1 cellular context compared by ENCODE assay signal in genomic region chr3:4765212-4765611, GRCh38.
TF ChIP-seq lines count a peak whose summit lies in the region.

No MANE protein-coding gene starts in this region.

TF ChIP-seq in IMR-90, 13 proteins besides CTCF, POLR2A, EP300 and RAD21 (continued from another document):
- TF ChIP-seq RFX5 (IDR thresholded peaks at IDR 0.05; ENCODE audit: low read depth, low read length) (no peak), MAZ (IDR thresholded peaks at IDR 0.05; ENCODE audit: borderline replicate concordance, low read depth, low read length) (no peak)
- TF ChIP-seq, protein P1, sequence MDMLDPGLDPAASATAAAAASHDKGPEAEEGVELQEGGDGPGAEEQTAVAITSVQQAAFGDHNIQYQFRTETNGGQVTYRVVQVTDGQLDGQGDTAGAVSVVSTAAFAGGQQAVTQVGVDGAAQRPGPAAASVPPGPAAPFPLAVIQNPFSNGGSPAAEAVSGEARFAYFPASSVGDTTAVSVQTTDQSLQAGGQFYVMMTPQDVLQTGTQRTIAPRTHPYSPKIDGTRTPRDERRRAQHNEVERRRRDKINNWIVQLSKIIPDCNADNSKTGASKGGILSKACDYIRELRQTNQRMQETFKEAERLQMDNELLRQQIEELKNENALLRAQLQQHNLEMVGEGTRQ (IDR thresholded peaks at IDR 0.05; ENCODE audit: low read depth, low read length): no peak
TF ChIP-seq in IMR-90: peak in this region for 0.
